Comparison of ENCODE assay signal across 22 cellular contexts in the genomic region with DNA sequence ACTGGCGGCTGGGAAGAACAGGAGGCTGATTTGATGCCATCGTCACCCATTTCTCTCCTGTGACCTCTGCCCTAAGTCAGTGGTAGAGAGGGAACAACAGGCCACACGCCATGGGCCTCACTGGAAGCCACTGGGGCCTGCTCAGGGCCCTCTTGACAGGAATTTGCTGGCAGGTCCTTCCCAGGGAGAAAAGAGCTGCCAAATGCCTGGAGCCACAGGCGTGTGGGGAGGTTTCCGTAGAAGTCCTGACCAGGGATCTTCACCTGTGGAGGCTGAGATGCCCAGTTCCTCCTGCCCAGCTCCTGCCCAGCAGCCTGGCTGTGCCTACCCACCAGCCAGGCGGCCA. TPM values are rescaled to one million over a fixed set of nuclear protein-coding genes. Genes with fewer than 3 reads are reported as not detected.
DNase-seq lines count a peak whose midpoint lies in the region; ATAC-seq, FAIRE-seq and TF ChIP-seq lines count a peak whose summit lies in the region.
"Had no signal": no experiment of that assay in that cellular context is flagged by ENCODE, and none has a peak within 500 bp of the region (broad histone marks: within the 10 kb centered on the region; RNA-seq: fewer than 3 reads in every experiment).

No MANE protein-coding gene starts in this region.

- no peak overlapping the region for H3K9ac ChIP-seq in IMR-90 (ENCODE audit: low read depth, low read length)
- peak overlapping the region in 1 of 2 experiments; percentile 72; a peak in 2 of 4 replicates for H3K9ac ChIP-seq in K562 (ENCODE audit: insufficient read depth in 1 of 2, low read depth in 2 of 2, low read length in 2 of 2)

- H2BK120ac ChIP-seq in IMR-90 (ENCODE audit: low read depth, low read length), result no peak overlapping the region; the same call in 1 of the 2 replicates

- no peak overlapping the region for H4K91ac ChIP-seq in IMR-90 (ENCODE audit: insufficient read depth, low read depth, low read length)

- H2BK20ac ChIP-seq in IMR-90 (ENCODE audit: low read depth, low read length), result no peak overlapping the region

- H3K4me2 ChIP-seq in IMR-90 (ENCODE audit: low read depth, low read length), result no peak overlapping the region
- no peak overlapping the region for H3K4me2 ChIP-seq in K562 (ENCODE audit: insufficient read depth, low read length)
- H3K4me2 ChIP-seq: A549, GM23338 had no signal

- POLR2A ChIA-PET in IMR-90 (lab: Charles Lee; ENCODE audit: unreplicated experiment), result no interaction called here
- POLR2A ChIA-PET in K562 (lab: Yijun Ruan, JAX), result interaction anchor here (0.6 to 6.8 kb wide), 8 partner anchors 9 to 926 kb away, joined by 3 to 43 read pairs (median 4); no protein-coding TSS in a partner anchor

- peaks cover 11% of the 10 kb centered on the region for H3K4me1 ChIP-seq in IMR-90 (ENCODE audit: control insufficient read depth, insufficient read depth, low read length)
- peaks cover 0 to 51% of the 10 kb centered on the region in 2 experiments; a peak in 1 of 5 replicates for H3K4me1 ChIP-seq in K562 (replicated peaks in 1 of 2; ENCODE audit: control insufficient read depth in 2 of 2, insufficient read depth in 2 of 2, low read length in 2 of 2)
- peaks cover 48% of the 10 kb centered on the region for H3K4me1 ChIP-seq in suprapubic skin
- H3K4me1 ChIP-seq: A549 had no signal

- CTCF ChIA-PET in IMR-90 (lab: Yijun Ruan, JAX), result no interaction called here
- CTCF ChIA-PET in K562 (lab: Yijun Ruan, JAX; ENCODE audit: low intra/inter-chr PET ratio), result no interaction called here

- H3K4me3 Mint-ChIP-seq in HFFc6, result no peak overlapping the region
- H3K4me3 Mint-ChIP-seq: CD14-positive monocyte; CD8-positive, alpha-beta T cell; GM23338 had no signal

- H3K23ac ChIP-seq in IMR-90 (ENCODE audit: low read depth, low read length), result no peak overlapping the region

- H3K4me1 Mint-ChIP-seq in HFFc6 (ENCODE audit: low read depth), result peaks cover 45% of the 10 kb centered on the region
- H3K4me1 Mint-ChIP-seq: CD14-positive monocyte had no signal

- H2AK9ac ChIP-seq in IMR-90 (replicated peaks; ENCODE audit: low read depth, low read length, poor library complexity), result no peak overlapping the region

- H4K5ac ChIP-seq in IMR-90 (ENCODE audit: low read depth, low read length), result no peak overlapping the region

- no peak for TF ChIP-seq POLR2A in IMR-90 (IDR thresholded peaks at IDR 0.05; ENCODE audit: low read depth, low read length)
- no peak for TF ChIP-seq POLR2A in K562 (conservative IDR thresholded peaks at IDR 0.05)
- TF ChIP-seq POLR2A in suprapubic skin (IDR thresholded peaks at IDR 0.05), result no peak

- TF ChIP-seq EP300 in K562 (IDR thresholded peaks at IDR 0.05; ENCODE audit: low read length) (no peak), suprapubic skin (IDR thresholded peaks at IDR 0.05) (no peak)

- H3K79me1 ChIP-seq in IMR-90 (ENCODE audit: low read depth in 1 of 2, low read length in 2 of 2), result no peaks in the 10 kb centered on the region

- H3K14ac ChIP-seq in IMR-90 (replicated peaks; ENCODE audit: low read depth, low read length), result no peak overlapping the region

- peak overlapping the region; percentile 68; the same call in 1 of the 2 replicates for H3K27ac Mint-ChIP-seq in HFFc6
- H3K27ac Mint-ChIP-seq: CD8-positive, alpha-beta T cell; GM23338 had no signal

- H3K27ac ChIP-seq in IMR-90 (ENCODE audit: insufficient read depth, low read length), result no peak overlapping the region
- no peak overlapping the region for H3K27ac ChIP-seq in K562 (ENCODE audit: extremely low read depth, low read depth, low read length)
- peak overlapping the region; percentile 18 for H3K27ac ChIP-seq in suprapubic skin
- H3K27ac ChIP-seq: A549 had no signal

- TF ChIP-seq CTCF in HFFc6 (IDR thresholded peaks at IDR 0.05) (no peak), IMR-90 (conservative IDR thresholded peaks at IDR 0.05; ENCODE audit: low read depth, low read length) (no peak), K562 (IDR thresholded peaks at IDR 0.05 in 2 of 3, conservative IDR thresholded peaks at IDR 0.05 in 1 of 3; ENCODE audit: insufficient read depth in 2 of 3, low read depth in 1 of 3, low read length in 3 of 3) (no peak), suprapubic skin (IDR thresholded peaks at IDR 0.05) (no peak)

- no peak for DNase-seq in HFFc6
- DNase-seq in IMR-90, result no peak
- DNase-seq in K562 (ENCODE audit: extremely low read depth in 1 of 4, low spot score in 3 of 4), result no peak
- DNase-seq in suprapubic skin (ENCODE audit: low spot score in 2 of 2), result no peak
- no peak for DNase-seq in stimulated activated naive CD4-positive, alpha-beta T cell treated with Interleukin-2 at 50 U/mL for 16 hours (lab: John Stamatoyannopoulos, UW)
- no peak for DNase-seq in stimulated activated CD4-positive, alpha-beta T cell treated with anti-CD3 and anti-CD28 coated beads, Interleukin-1b, Interleukin-23, amount 100 ng/mL, for 48 hours
- no peak for DNase-seq in NCI-H2196 (lab: John Stamatoyannopoulos, UW; ENCODE audit: unreplicated experiment)
- DNase-seq: CD8-positive, alpha-beta T cell; COR-L47; DMS153; DMS79 treated with DMSO at 0.1 percent for 48 hours; EL; H7 had no signal

- peaks cover 6% of the 10 kb centered on the region for H3K9me1 ChIP-seq in IMR-90 (ENCODE audit: insufficient read depth, low read length)
- H3K9me1 ChIP-seq in K562 (ENCODE audit: control insufficient read depth, insufficient read depth, low read length), result no peaks in the 10 kb centered on the region

- no peak for TF ChIP-seq RAD21 in IMR-90 (IDR thresholded peaks at IDR 0.05; ENCODE audit: low read length)
- no peak for TF ChIP-seq RAD21 in K562 (CRISPR knock-in tag; conservative IDR thresholded peaks at IDR 0.05 in 1 of 2, IDR thresholded peaks at IDR 0.05 in 1 of 2)

- no peak overlapping the region for H3K4me3 ChIP-seq in IMR-90 (ENCODE audit: insufficient read depth, low read depth, low read length)
- no peak overlapping the region for H3K4me3 ChIP-seq in K562
- no peak overlapping the region for H3K4me3 ChIP-seq in suprapubic skin
- H3K4me3 ChIP-seq: A549, GM23338 had no signal

- in situ Hi-C loops in IMR-90 (cut with MboI; ENCODE audit: low sequenced_read_pairs), result no loop called here
- in situ Hi-C loops in K562 (cut with MboI), result no loop called here

- no peak overlapping the region for H4K8ac ChIP-seq in IMR-90 (ENCODE audit: low read depth in 2 of 2, low read length in 2 of 2)

- H2AFZ ChIP-seq in IMR-90 (replicated peaks; ENCODE audit: low read length, poor library complexity) (no peak overlapping the region), K562 (ENCODE audit: low read depth, low read length) (no peak overlapping the region)
- H2AFZ ChIP-seq: GM23338 had no signal

- H4K20me1 ChIP-seq in IMR-90 (ENCODE audit: insufficient read depth, low read length), result no peaks in the 10 kb centered on the region
- H4K20me1 ChIP-seq in K562 (replicated peaks; ENCODE audit: control insufficient read depth, insufficient read depth, low read length), result 0 out of 2 replicates have a peak, but pooled peaks cover 4% of the 10 kb centered on the region

- no peaks in the 10 kb centered on the region for H3K9me3 ChIP-seq in IMR-90 (ENCODE audit: control insufficient read depth, insufficient read depth, low read length)
- no peaks in the 10 kb centered on the region for H3K9me3 ChIP-seq in K562 (replicated peaks; ENCODE audit: control insufficient read depth, insufficient read depth, low read depth, low read length)
- no peaks in the 10 kb centered on the region for H3K9me3 ChIP-seq in suprapubic skin
- H3K9me3 ChIP-seq: A549 had no signal

- intact Hi-C loops in IMR-90 (cut with micrococcal nuclease) (no loop called here), K562 (cut with micrococcal nuclease) (no loop called here)

- H3K27me3 Mint-ChIP-seq in HFFc6 (ENCODE audit: insufficient read depth), result no peaks in the 10 kb centered on the region; the same call in 1 of the 2 replicates

- H3K79me2 ChIP-seq in K562 (ENCODE audit: control insufficient read depth, insufficient read depth, low read length), result no peaks in the 10 kb centered on the region

- no CpG with 5 or more reads among the region's 6 CpGs for WGBS in IMR-90 (ENCODE audit: extremely low coverage in 2 of 2, insufficient read length in 1 of 2), 2 experiments
- WGBS in K562 (ENCODE audit: insufficient coverage, low coverage, missing lambda C conversion rate), result 63% methylated on average over 6 of the region's 6 CpGs
- WGBS in suprapubic skin, result no CpG with 5 or more reads among the region's 6 CpGs

- H3K27me3 ChIP-seq in IMR-90 (ENCODE audit: control insufficient read depth, insufficient read depth, low read length) (no peaks in the 10 kb centered on the region), K562 (ENCODE audit: control insufficient read depth in 2 of 2, insufficient read depth in 2 of 2, low read length in 2 of 2) (no peaks in the 10 kb centered on the region), suprapubic skin (no peaks in the 10 kb centered on the region)

- H2BK5ac ChIP-seq in IMR-90 (ENCODE audit: low read depth, low read length, poor library complexity, severe bottlenecking), result no peak overlapping the region

- no peaks in the 10 kb centered on the region for H3K9me3 Mint-ChIP-seq in HFFc6
- H3K9me3 Mint-ChIP-seq: GM23338 had no signal

- H3K36me3 ChIP-seq in IMR-90 (ENCODE audit: control insufficient read depth, insufficient read depth, low read length) (no peaks in the 10 kb centered on the region), K562 (ENCODE audit: control insufficient read depth, insufficient read depth, low read length) (no peaks in the 10 kb centered on the region), suprapubic skin (no peaks in the 10 kb centered on the region)

- BruUV-seq in IMR-90 (replicated peaks; lab: Mats Ljungman, UMichigan) (no TSS peak), K562 (replicated peaks; lab: Mats Ljungman, UMichigan) (no TSS peak)

- H2BK15ac ChIP-seq in IMR-90 (ENCODE audit: low read depth, low read length), result no peak overlapping the region

- 0 out of 2 replicates have a peak overlapping the region, but pooled peaks have one; percentile 12 for H2AK5ac ChIP-seq in IMR-90 (ENCODE audit: low read depth, low read length)

- 0 out of 2 replicates have a peak overlapping the region, but pooled peaks have one; percentile 14 for H3K4ac ChIP-seq in IMR-90 (ENCODE audit: low read depth, low read length)

- no peak for FAIRE-seq in K562 (lab: Jason Lieb, UNC)
- FAIRE-seq: A549, D721Med, G401.6, GM12891 had no signal

- peaks cover 9% of the 10 kb centered on the region; the same call in 1 of the 2 replicates for H3K36me3 Mint-ChIP-seq in HFFc6 (ENCODE audit: low read depth)
- H3K36me3 Mint-ChIP-seq: CD14-positive monocyte had no signal

- H3K18ac ChIP-seq in IMR-90 (ENCODE audit: low read depth, low read length), result no peak overlapping the region

- ATAC-seq in IMR-90 (ENCODE audit: low read depth), result no peak
- no peak for ATAC-seq in K562
- ATAC-seq: A549; CD8-positive, alpha-beta T cell had no signal

- no peak overlapping the region for H3K56ac ChIP-seq in IMR-90 (ENCODE audit: extremely low read depth, insufficient read depth, low read length)

- dilution Hi-C loops in IMR-90 (cut with HindIII; ENCODE audit: low sequenced_read_pairs, unreplicated experiment), result no loop called here

RNA-seq across cellular contexts. Expression of gene TBX1, which starts 37.7 kb away (rescaled TPM):
- 1 to 10 TPM in 1 of 6 experiments, under 1 TPM in 4, not detected in 1; 0.14 to 1.1 (median 0.73) TPM for total RNA-seq in HFFc6 (2021; fragmentation: NEBNext Ultra II Directional; extraction: Animal tissue kit (Norgen Biotek cat#: 25700))
- total RNA-seq in IMR-90 (2012; rRNA removed), result not detected in 2 replicates
- polyA plus RNA-seq in IMR-90 (2012; rRNA removed), result 0.03 and 0.13 TPM in 2 replicates
- 0.03 TPM in 1 of 2 replicates, not detected in the other for polyA plus RNA-seq in IMR-90 (2012; cell fraction: cytosol; rRNA removed)
- polyA plus RNA-seq in IMR-90 (2012; cell fraction: nucleus; rRNA removed; ENCODE audit: low replicate concordance), result 0.08 and 0.36 TPM in 2 replicates
- total RNA-seq in K562 (2011; cell fraction: chromatin; rRNA removed; ENCODE audit: low replicate concordance), result 31.9 and 90.7 TPM in 2 replicates
- total RNA-seq in K562 (2011; cell fraction: nucleolus; rRNA removed), result 41.9 and 52.4 TPM in 2 replicates
- 40.6 and 47.0 TPM in 2 replicates for total RNA-seq in K562 (2011; cell fraction: nucleoplasm; rRNA removed)
- 8.9 and 14.0 TPM in 2 replicates for total RNA-seq in K562 (2014; rRNA removed)
- 2.1 and 2.6 TPM in 2 replicates for total RNA-seq in K562 (2014; rRNA removed; fragmentation: Illumina TruSeq; extraction: Trizol)
- 3.5 and 3.9 TPM in 2 replicates for total RNA-seq in K562 (2015; rRNA removed; fragmentation: Illumina TruSeq; extraction: Trizol)
- total RNA-seq in K562 (2021), result 34.2 and 35.0 TPM in 2 replicates
- 2.5 and 9.5 TPM in 2 replicates for polyA plus RNA-seq in K562 (2011; rRNA removed)
- polyA plus RNA-seq in K562 (2011; cell fraction: cytosol; rRNA removed), result 5.8 and 7.7 TPM in 2 replicates
- polyA plus RNA-seq in K562 (2011; cell fraction: nucleus; rRNA removed), result 55.1 and 87.1 TPM in 2 replicates
- 12.4 and 14.0 TPM in 2 replicates for polyA plus RNA-seq in K562 (2012)
- polyA plus RNA-seq in K562 (2014; fragmentation: Illumina TruSeq; extraction: Trizol), result 8.0 and 12.8 TPM in 2 replicates
- under 1 TPM; 0.07 to 0.11 TPM for polyA plus RNA-seq in K562 (2014; fragmentation: Nextera tagmentation; extraction: Ambion mirVana)
- 14.7 and 17.1 TPM in 2 replicates for polyA plus RNA-seq in K562 (2014; rRNA removed)
- polyA minus RNA-seq in K562 (2011; rRNA and poly(A)+ RNA removed), result 2.2 and 5.5 TPM in 2 replicates
- 5.4 and 22.9 TPM in 2 replicates for polyA minus RNA-seq in K562 (2011; cell fraction: cytosol; rRNA and poly(A)+ RNA removed)
- polyA minus RNA-seq in K562 (2011; cell fraction: nucleus; rRNA and poly(A)+ RNA removed), result 20.1 and 45.7 TPM in 2 replicates
- total RNA-seq in suprapubic skin, result 1 to 10 TPM; 1.6 to 7.0 (median 4.8) TPM
- total RNA-seq: CD8-positive, alpha-beta T cell; HT-29 had no signal
- polyA plus RNA-seq: AG04450, BJ, CD14-positive monocyte had no signal

RNA-seq across cellular contexts. Expression of gene GNB1L, which starts 56.4 kb away (rescaled TPM):
- 1 to 10 TPM; 6.6 to 9.6 (median 7.6) TPM for total RNA-seq in HFFc6 (2021; fragmentation: NEBNext Ultra II Directional; extraction: Animal tissue kit (Norgen Biotek cat#: 25700))
- total RNA-seq in IMR-90 (2012; rRNA removed) (1.7 and 2.5 TPM in 2 replicates), K562 (2014; rRNA removed) (48.9 and 69.1 TPM in 2 replicates), K562 (2014; rRNA removed; fragmentation: Illumina TruSeq; extraction: Trizol) (0.57 and 0.84 TPM in 2 replicates), K562 (2015; rRNA removed; fragmentation: Illumina TruSeq; extraction: Trizol) (17.8 and 20.6 TPM in 2 replicates), K562 (2021) (50.5 and 55.3 TPM in 2 replicates), suprapubic skin (10 to 100 TPM in 3 of 4 donors, 1 to 10 TPM in 1; 6.3 to 14.6 (median 10.9) TPM)
- polyA plus RNA-seq in IMR-90 (2012; rRNA removed) (4.4 and 5.5 TPM in 2 replicates), K562 (2011; rRNA removed) (10.2 and 35.0 TPM in 2 replicates), K562 (2014; fragmentation: Illumina TruSeq; extraction: Trizol) (1.9 and 18.0 TPM in 2 replicates), K562 (2014; fragmentation: Nextera tagmentation; extraction: Ambion mirVana) (1 to 10 TPM in 1 of 2 experiments, under 1 TPM in 1; 0.56 to 3.5 TPM), K562 (2014; rRNA removed) (40.7 and 41.3 TPM in 2 replicates)
- polyA plus RNA-seq in IMR-90 (2012; cell fraction: cytosol; rRNA removed), result 5.3 and 8.3 TPM in 2 replicates
- 3.5 and 12.3 TPM in 2 replicates for polyA plus RNA-seq in IMR-90 (2012; cell fraction: nucleus; rRNA removed; ENCODE audit: low replicate concordance)
- 5.3 and 21.3 TPM in 2 replicates for total RNA-seq in K562 (2011; cell fraction: chromatin; rRNA removed; ENCODE audit: low replicate concordance)
- total RNA-seq in K562 (2011; cell fraction: nucleolus; rRNA removed), result 21.8 and 25.5 TPM in 2 replicates
- total RNA-seq in K562 (2011; cell fraction: nucleoplasm; rRNA removed), result 7.3 and 7.8 TPM in 2 replicates
- polyA plus RNA-seq in K562 (2011; cell fraction: cytosol; rRNA removed), result 37.2 and 43.8 TPM in 2 replicates
- polyA plus RNA-seq in K562 (2011; cell fraction: nucleus; rRNA removed), result 33.2 and 43.3 TPM in 2 replicates
- polyA plus RNA-seq in K562 (2012), result 42.2 and 62.2 TPM in 2 replicates
- 2.8 and 3.7 TPM in 2 replicates for polyA minus RNA-seq in K562 (2011; rRNA and poly(A)+ RNA removed)
- polyA minus RNA-seq in K562 (2011; cell fraction: cytosol; rRNA and poly(A)+ RNA removed), result 13.2 and 33.0 TPM in 2 replicates
- polyA minus RNA-seq in K562 (2011; cell fraction: nucleus; rRNA and poly(A)+ RNA removed), result 12.0 and 14.3 TPM in 2 replicates

RNA-seq across cellular contexts. Expression of gene RTL10, which starts 56.4 kb away (rescaled TPM):
- total RNA-seq in HFFc6 (2021; fragmentation: NEBNext Ultra II Directional; extraction: Animal tissue kit (Norgen Biotek cat#: 25700)), result 10 to 100 TPM; 17.4 to 22.7 (median 19.2) TPM
- total RNA-seq in IMR-90 (2012; rRNA removed) (8.6 TPM in 2 replicates), K562 (2014; rRNA removed) (32.5 and 42.0 TPM in 2 replicates), K562 (2014; rRNA removed; fragmentation: Illumina TruSeq; extraction: Trizol) (16.3 and 19.8 TPM in 2 replicates), K562 (2015; rRNA removed; fragmentation: Illumina TruSeq; extraction: Trizol) (26.2 and 28.8 TPM in 2 replicates), K562 (2021) (75.4 and 75.5 TPM in 2 replicates), suprapubic skin (10 to 100 TPM; 21.8 to 46.2 (median 32.4) TPM)
- polyA plus RNA-seq in IMR-90 (2012; rRNA removed) (12.1 and 14.0 TPM in 2 replicates), K562 (2011; rRNA removed) (32.7 and 82.6 TPM in 2 replicates), K562 (2014; fragmentation: Illumina TruSeq; extraction: Trizol) (39.2 and 40.1 TPM in 2 replicates), K562 (2014; fragmentation: Nextera tagmentation; extraction: Ambion mirVana) (10 to 100 TPM; 23.6 to 33.7 TPM), K562 (2014; rRNA removed) (28.2 and 31.2 TPM in 2 replicates)
- polyA plus RNA-seq in IMR-90 (2012; cell fraction: cytosol; rRNA removed), result 8.4 and 9.2 TPM in 2 replicates
- 24.4 and 41.2 TPM in 2 replicates for polyA plus RNA-seq in IMR-90 (2012; cell fraction: nucleus; rRNA removed; ENCODE audit: low replicate concordance)
- total RNA-seq in K562 (2011; cell fraction: chromatin; rRNA removed; ENCODE audit: low replicate concordance), result 82.4 and 192 TPM in 2 replicates
- total RNA-seq in K562 (2011; cell fraction: nucleolus; rRNA removed), result 134 and 166 TPM in 2 replicates
- 107 and 110 TPM in 2 replicates for total RNA-seq in K562 (2011; cell fraction: nucleoplasm; rRNA removed)
- 68.8 and 74.9 TPM in 2 replicates for polyA plus RNA-seq in K562 (2011; cell fraction: cytosol; rRNA removed)
- polyA plus RNA-seq in K562 (2011; cell fraction: nucleus; rRNA removed), result 124 and 157 TPM in 2 replicates
- polyA plus RNA-seq in K562 (2012), result 40.3 and 56.9 TPM in 2 replicates
- polyA minus RNA-seq in K562 (2011; rRNA and poly(A)+ RNA removed), result 49.5 and 66.5 TPM in 2 replicates
- 31.7 and 46.0 TPM in 2 replicates for polyA minus RNA-seq in K562 (2011; cell fraction: cytosol; rRNA and poly(A)+ RNA removed)
- 42.7 and 85.4 TPM in 2 replicates for polyA minus RNA-seq in K562 (2011; cell fraction: nucleus; rRNA and poly(A)+ RNA removed)
